Comparison of ENCODE assay signal across 10 cellular contexts in the genomic region with DNA sequence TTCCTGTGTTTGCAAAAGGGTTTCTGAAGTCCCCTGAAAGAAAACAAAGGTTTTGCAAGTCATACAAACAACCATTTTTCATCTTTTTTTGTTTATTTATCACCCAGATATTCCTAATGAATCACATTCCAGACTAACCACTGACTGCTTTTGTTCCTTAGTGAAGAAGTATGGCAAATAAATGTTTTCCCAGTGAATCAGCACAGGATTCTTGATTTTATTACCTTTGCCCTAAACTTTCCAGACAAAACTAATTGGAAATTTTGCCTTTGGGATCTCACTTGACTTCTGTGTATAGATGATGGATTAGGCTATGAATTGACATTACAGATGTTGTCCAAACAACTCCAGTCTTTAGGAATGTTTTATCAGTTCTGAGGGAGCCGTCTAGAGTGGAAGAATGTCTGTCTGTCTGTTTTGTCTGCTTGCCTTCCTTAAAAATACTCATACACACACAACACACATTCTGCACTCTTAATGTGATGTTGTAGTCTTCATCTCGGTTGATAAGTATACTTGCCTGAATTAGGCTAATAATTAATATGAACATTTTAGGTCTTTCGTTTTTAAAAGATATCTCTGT. TPM values are rescaled to one million over a fixed set of nuclear protein-coding genes. Genes with fewer than 3 reads are reported as not detected.
DNase-seq lines count a peak whose midpoint lies in the region; ATAC-seq and TF ChIP-seq lines count a peak whose summit lies in the region.
"Had no signal": no experiment of that assay in that cellular context is flagged by ENCODE, and none has a peak within 500 bp of the region (broad histone marks: within the 10 kb centered on the region; RNA-seq: fewer than 3 reads in every experiment).

No MANE protein-coding gene starts in this region.

- no peak for TF ChIP-seq CTCF in heart right ventricle (IDR thresholded peaks at IDR 0.05)
- TF ChIP-seq CTCF in upper lobe of right lung (IDR thresholded peaks at IDR 0.05) = no peak

- peaks cover 0 to 8% (median 0%) of the 10 kb centered on the region in 11 donors for H3K9me3 ChIP-seq in heart right ventricle
- H3K9me3 ChIP-seq in adipocyte (ENCODE audit: control insufficient read depth, low read length) = peaks cover 4% of the 10 kb centered on the region
- H3K9me3 ChIP-seq in upper lobe of right lung = no peaks in the 10 kb centered on the region

- peak overlapping the region; percentile 79 for H3K9ac ChIP-seq in adipocyte (ENCODE audit: low read length)

- DNase-seq in heart right ventricle = no peak
- DNase-seq in cardiac septum (ENCODE audit: low spot score) = no peak
- peak; percentile 70 for DNase-seq in adipocyte (ENCODE audit: low read depth)
- peak; percentile 83 for DNase-seq in iris pigment epithelial cell (ENCODE audit: low read depth)
- DNase-seq in upper lobe of right lung = no peak
- DNase-seq in KBM-7 = no peak
- DNase-seq in NOMO-1 treated with dmso at 0.1 percent for 144 hours (lab: John Stamatoyannopoulos, UW; ENCODE audit: unreplicated experiment) = no peak
- DNase-seq in SK-N-DZ (ENCODE audit: low spot score) = no peak
- DNase-seq: amygdala, NCI-H748 treated with DMSO at 0.1 percent for 48 hours had no signal

- WGBS in heart right ventricle, 2 donors = 38 to 47% methylated on average over 3 of the region's 3 CpGs

- intact Hi-C loops in heart right ventricle (cut with DNase I) (loop anchor here in 3 of 10 donors (5.0 to 10.0 kb wide), 3 partner anchors 91 to 288 kb away; no protein-coding TSS in a partner anchor), cardiac septum (cut with DNase I) (loop anchor here (10.0 kb wide), 1 partner anchor 278 kb away; no protein-coding TSS in a partner anchor), upper lobe of right lung (cut with DNase I) (no loop called here)

- peak overlapping the region in 6 of 10 donors; percentile 2 to 90 (median 16) for H3K27ac ChIP-seq in heart right ventricle
- peak overlapping the region; percentile 38 for H3K27ac ChIP-seq in upper lobe of right lung

- in situ Hi-C loops in KBM-7 (cut with MboI; ENCODE audit: low pct_unique_long_range_greater_than_20kb, low sequenced_read_pairs) = no loop called here

- peaks cover 0 to 66% (median 0%) of the 10 kb centered on the region in 9 donors for H3K4me1 ChIP-seq in heart right ventricle
- H3K4me1 ChIP-seq in adipocyte (ENCODE audit: control insufficient read depth, insufficient read depth, low read length) = peaks cover 47% of the 10 kb centered on the region
- peaks cover 15% of the 10 kb centered on the region for H3K4me1 ChIP-seq in upper lobe of right lung

- no peak for ATAC-seq in heart right ventricle
- ATAC-seq in upper lobe of right lung = no peak

- H3K27me3 ChIP-seq in heart right ventricle (no peaks in the 10 kb centered on the region), adipocyte (replicated peaks; ENCODE audit: control insufficient read depth, insufficient read depth, low read length) (no peaks in the 10 kb centered on the region), upper lobe of right lung (no peaks in the 10 kb centered on the region)

- H3K4me3 ChIP-seq in heart right ventricle (no peak overlapping the region), adipocyte (ENCODE audit: low read length) (peak overlapping the region; percentile 26), upper lobe of right lung (no peak overlapping the region)

- peaks cover 0 to 47% (median 4%) of the 10 kb centered on the region in 9 donors for H3K36me3 ChIP-seq in heart right ventricle
- peaks cover 10% of the 10 kb centered on the region for H3K36me3 ChIP-seq in adipocyte (ENCODE audit: control insufficient read depth, insufficient read depth, low read length, severe bottlenecking)
- H3K36me3 ChIP-seq in upper lobe of right lung = no peaks in the 10 kb centered on the region

RNA-seq across cellular contexts. Expression of gene VMP1, which starts 48.9 kb away (rescaled TPM):
- total RNA-seq in heart right ventricle = 10 to 100 TPM; 41.3 to 98.9 (median 51.6) TPM
- polyA plus RNA-seq in heart right ventricle = 10 to 100 TPM; 20.5 to 38.1 TPM
- total RNA-seq in cardiac septum = 82.8 TPM
- total RNA-seq in upper lobe of right lung = 169 TPM
- 59.8 and 69.1 TPM in 2 replicates for polyA plus RNA-seq in SK-N-DZ (2014; cell fraction: cytosol; rRNA removed)
- polyA plus RNA-seq in SK-N-DZ (2014; cell fraction: nucleus; rRNA removed) = 33.9 and 40.9 TPM in 2 replicates

RNA-seq across cellular contexts. Expression of gene PTRH2, which starts 49.1 kb away (rescaled TPM):
- total RNA-seq in heart right ventricle (10 to 100 TPM in 3 of 10 donors, 1 to 10 TPM in 7; 7.5 to 13.8 (median 9.1) TPM), cardiac septum (9.7 TPM), upper lobe of right lung (19.6 TPM)
- polyA plus RNA-seq in heart right ventricle = 10 to 100 TPM; 21.7 to 23.6 TPM
- 29.4 and 37.2 TPM in 2 replicates for polyA plus RNA-seq in SK-N-DZ (2014; cell fraction: cytosol; rRNA removed)
- 22.6 and 26.5 TPM in 2 replicates for polyA plus RNA-seq in SK-N-DZ (2014; cell fraction: nucleus; rRNA removed)

Comparison
In these comparisons a context has a peak if more than half of its experiments do, and no peak if none do; other contexts are left out.
1. DNase-seq: peak in adipocyte (single experiment) and iris pigment epithelial cell (single experiment); none in heart right ventricle (0 of 2), cardiac septum (single experiment), upper lobe of right lung (single experiment), KBM-7 (single experiment), NOMO-1 treated with dmso at 0.1 percent for 144 hours (single experiment) and SK-N-DZ (single experiment).